In the genomic region with DNA sequence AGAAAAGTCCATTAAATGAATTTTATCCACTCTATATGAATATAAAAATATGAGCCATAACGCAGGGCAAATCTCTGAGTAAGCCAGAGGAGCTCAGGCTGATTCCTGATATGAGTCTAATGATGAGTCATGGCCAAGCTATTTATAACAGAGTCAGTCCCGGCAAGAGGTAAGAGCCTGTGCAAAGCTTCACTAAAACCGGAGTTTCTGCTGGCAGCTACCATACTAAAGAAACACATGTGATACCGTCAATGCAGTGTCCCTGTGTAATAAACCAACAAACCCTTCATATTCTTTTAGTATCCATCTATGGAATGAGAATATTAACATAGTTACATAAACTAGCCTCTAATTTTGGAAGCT, we compare ENCODE assay signal across 9 cellular contexts.
DNase-seq lines count a peak whose midpoint lies in the region; ATAC-seq, FAIRE-seq and TF ChIP-seq lines count a peak whose summit lies in the region.
"Had no signal": no experiment of that assay in that cellular context is flagged by ENCODE, and none has a peak within 500 bp of the region (broad histone marks: within the 10 kb centered on the region; RNA-seq: fewer than 3 reads in every experiment).

No MANE protein-coding gene starts in this region.

- H3K4ac ChIP-seq in mesenchymal stem cell (ENCODE audit: low read depth in 1 of 2, low read length in 2 of 2): no peak overlapping the region

- no peak overlapping the region for H2BK5ac ChIP-seq in mesenchymal stem cell (ENCODE audit: low read depth, low read length, poor library complexity, severe bottlenecking)

- H4K20me1 ChIP-seq in astrocyte (ENCODE audit: insufficient read depth, low read length): no peaks in the 10 kb centered on the region

- TF ChIP-seq CTCF in astrocyte (IDR thresholded peaks at IDR 0.05; ENCODE audit: insufficient read depth, low read depth, low read length): no peak
- TF ChIP-seq CTCF in CD14-positive monocyte (IDR thresholded peaks at IDR 0.05): no peak

- H3K14ac ChIP-seq in mesenchymal stem cell (ENCODE audit: low read length in 2 of 2): no peak overlapping the region

- no peak overlapping the region for H2BK120ac ChIP-seq in mesenchymal stem cell (ENCODE audit: low read depth, low read length)

- H3K4me3 ChIP-seq in astrocyte (ENCODE audit: insufficient read depth, low read depth, low read length) (peak overlapping the region; percentile 42), mesenchymal stem cell (ENCODE audit: insufficient read depth in 1 of 2, low read depth in 1 of 2, low read length in 2 of 2) (peak overlapping the region in 1 of 2 experiments; percentile 45)
- H3K4me3 ChIP-seq: skin epidermis had no signal

- no peak overlapping the region for H3K18ac ChIP-seq in mesenchymal stem cell (ENCODE audit: low read depth in 1 of 2, low read length in 2 of 2)

- intact Hi-C loops in CD14-positive monocyte (cut with micrococcal nuclease): no loop called here

- no peaks in the 10 kb centered on the region for H3K79me2 ChIP-seq in astrocyte (ENCODE audit: insufficient read depth, low read length)

- H3K4me2 ChIP-seq in astrocyte (ENCODE audit: low read length) (peak overlapping the region; percentile 80), mesenchymal stem cell (ENCODE audit: low read length, poor library complexity, severe bottlenecking) (peak overlapping the region; percentile 23)

- no peaks in the 10 kb centered on the region for H3K27me3 Mint-ChIP-seq in astrocyte (ENCODE audit: low read depth, unreplicated experiment)
- peaks cover 0 to 1% (median 0%) of the 10 kb centered on the region in 3 donors for H3K27me3 Mint-ChIP-seq in CD14-positive monocyte (ENCODE audit: low read depth in 3 of 3)

- no peak overlapping the region for H4K91ac ChIP-seq in mesenchymal stem cell (ENCODE audit: low read length)

- H3K9ac ChIP-seq in astrocyte (ENCODE audit: low read length) (peak overlapping the region; percentile 64), mesenchymal stem cell (ENCODE audit: low read length) (peak overlapping the region; percentile 23)

- no peak overlapping the region for H2BK12ac ChIP-seq in mesenchymal stem cell (ENCODE audit: low read length in 2 of 2)

- H3K27ac Mint-ChIP-seq in astrocyte (ENCODE audit: unreplicated experiment) (peak overlapping the region; percentile 90), CD14-positive monocyte (no peak overlapping the region)

- H2AFZ ChIP-seq in astrocyte (ENCODE audit: low read depth, low read length) (peak overlapping the region; percentile 20), mesenchymal stem cell (ENCODE audit: low read depth, low read length) (no peak overlapping the region)

- no peaks in the 10 kb centered on the region for H3K79me1 ChIP-seq in mesenchymal stem cell (replicated peaks; ENCODE audit: low read length, poor library complexity, severe bottlenecking)

- H2BK15ac ChIP-seq in mesenchymal stem cell (ENCODE audit: low read depth, poor library complexity, severe bottlenecking): no peak overlapping the region

- peak; percentile 92 for ATAC-seq in GM21576 (IDR thresholded peaks at IDR 0.05; ENCODE audit: unreplicated experiment)

- WGBS in mesenchymal stem cell: 0% methylated on average over 3 of the region's 4 CpGs

- H3K9me3 Mint-ChIP-seq in astrocyte (ENCODE audit: unreplicated experiment) (no peaks in the 10 kb centered on the region), CD14-positive monocyte (peaks cover 0 to 6% (median 2%) of the 10 kb centered on the region in 7 donors)

- H3K23ac ChIP-seq in mesenchymal stem cell (ENCODE audit: low read length in 2 of 2): no peak overlapping the region

- H3K4me3 Mint-ChIP-seq in astrocyte (ENCODE audit: unreplicated experiment) (no peak overlapping the region), CD14-positive monocyte (no peak overlapping the region)

- peaks cover 20% of the 10 kb centered on the region for H3K4me1 ChIP-seq in astrocyte (ENCODE audit: insufficient read depth, low read length)
- H3K4me1 ChIP-seq in mesenchymal stem cell (ENCODE audit: control insufficient read depth, insufficient read depth, low read depth, low read length): no peaks in the 10 kb centered on the region

- H3K27me3 ChIP-seq in astrocyte (ENCODE audit: insufficient read depth, low read length): no peaks in the 10 kb centered on the region
- no peaks in the 10 kb centered on the region for H3K27me3 ChIP-seq in mesenchymal stem cell (ENCODE audit: control insufficient read depth in 1 of 2, insufficient read depth in 1 of 2, low read length in 2 of 2)

- H4K8ac ChIP-seq in mesenchymal stem cell (ENCODE audit: low read length): no peak overlapping the region

- no peak overlapping the region for H2AK5ac ChIP-seq in mesenchymal stem cell (ENCODE audit: low read length, severe bottlenecking)

- H3K9me3 ChIP-seq in astrocyte (ENCODE audit: insufficient read depth, low read depth, low read length) (no peaks in the 10 kb centered on the region), mesenchymal stem cell (ENCODE audit: control insufficient read depth, low read length) (no peaks in the 10 kb centered on the region)

- FAIRE-seq in GM12892 (lab: Jason Lieb, UNC) (peak; percentile 77), astrocyte (lab: Jason Lieb, UNC) (peak; percentile 96)

- TF ChIP-seq POLR2A in GM12892 (IDR thresholded peaks at IDR 0.05; ENCODE audit: low read depth, low read length): no peak

- H3K4me1 Mint-ChIP-seq in astrocyte (ENCODE audit: low read depth, unreplicated experiment): peaks cover 22% of the 10 kb centered on the region
- H3K4me1 Mint-ChIP-seq in CD14-positive monocyte: no peaks in the 10 kb centered on the region

- H3K27ac ChIP-seq in astrocyte (ENCODE audit: low read depth, low read length): peak overlapping the region; percentile 78
- peak overlapping the region; percentile 79 for H3K27ac ChIP-seq in mesenchymal stem cell (ENCODE audit: low read length, poor library complexity, severe bottlenecking)
- H3K27ac ChIP-seq: skin epidermis had no signal

- DNase-seq in GM12892 (ENCODE audit: insufficient read length): no peak
- peak; percentile 55 for DNase-seq in HPDE6-E6E7 (ENCODE audit: extremely low spot score)
- DNase-seq in astrocyte (ENCODE audit: low read depth): peak; percentile 89
- DNase-seq in mesenchymal stem cell: peak; percentile 78
- DNase-seq in NK-92 (lab: John Stamatoyannopoulos, UW; ENCODE audit: unreplicated experiment): no peak
- DNase-seq in CD14-positive monocyte (ENCODE audit: low spot score): no peak
- no peak for DNase-seq in NCI-H1930 (lab: John Stamatoyannopoulos, UW)

- H3K36me3 ChIP-seq in astrocyte (ENCODE audit: insufficient read depth, low read length) (no peaks in the 10 kb centered on the region), mesenchymal stem cell (ENCODE audit: control insufficient read depth in 1 of 2, insufficient read depth in 2 of 2, low read depth in 1 of 2, low read length in 2 of 2) (no peaks in the 10 kb centered on the region)

- H3K36me3 Mint-ChIP-seq in astrocyte (ENCODE audit: low read depth, unreplicated experiment): no peaks in the 10 kb centered on the region
- no peaks in the 10 kb centered on the region for H3K36me3 Mint-ChIP-seq in CD14-positive monocyte

Comparison
In these comparisons a context has a peak if more than half of its experiments do, and no peak if none do; other contexts are left out.
1. DNase-seq: peak in HPDE6-E6E7 (single experiment), astrocyte (single experiment) and mesenchymal stem cell (single experiment); none in GM12892 (single experiment), NK-92 (single experiment), CD14-positive monocyte (single experiment) and NCI-H1930 (0 of 2).